8 cellular contexts compared by ENCODE assay signal in genomic region chr15:40754883-40755815, GRCh38. TPM values are rescaled to one million over a fixed set of nuclear protein-coding genes. Genes with fewer than 3 reads are reported as not detected.
DNase-seq lines count a peak whose midpoint lies in the region; ATAC-seq, FAIRE-seq and TF ChIP-seq lines count a peak whose summit lies in the region.

Gene RMDN3 (minus strand): TSS chr15:40755254. CDS start chr15:40754783, 471 bp downstream.

- peak within 1 kb of the TSS; percentile 91 for H3K27ac ChIP-seq in KMS-11

- DNase-seq in DMS53 (lab: John Stamatoyannopoulos, UW) (peak; percentile 95), RCC 7860 (ENCODE audit: low spot score) (peak; percentile 81), myocyte (ENCODE audit: low read depth) (peak; percentile 92)
- DNase-seq in activated T-cell treated with anti-CD3 and anti-CD28 coated beads, Interleukin-2, amount 50 U/mL, for 48 hours, result peak; percentile 97 to 98
- peak; percentile 84 to 86 for DNase-seq in stimulated activated CD8-positive, alpha-beta memory T cell treated with anti-CD3 and anti-CD28 coated beads, Interleukin-7, amount 100 ng/mL, for 48 hours (ENCODE audit: extremely low read depth in 1 of 2, low read depth in 1 of 2)

- peaks cover 26% of the 10 kb centered on the region for H3K4me1 ChIP-seq in KMS-11 (ENCODE audit: low read depth, poor library complexity, severe bottlenecking)

- H3K4me3 ChIP-seq in KMS-11 (IDR thresholded peaks at IDR 0.05; ENCODE audit: insufficient read depth, low read depth, low read length), result no peak within 1 kb of the TSS

- peak within 1 kb of the TSS; percentile 80 for H2AFZ ChIP-seq in KMS-11 (ENCODE audit: low read depth)

- H3K36me3 ChIP-seq in KMS-11 (ENCODE audit: insufficient read depth), result no peaks in the 10 kb centered on the region

- peak; percentile 75 for ATAC-seq in GM21723 (IDR thresholded peaks at IDR 0.05; ENCODE audit: unreplicated experiment)
- ATAC-seq in esophagus mucosa, result peak; percentile 98

- H3K79me2 ChIP-seq in KMS-11 (ENCODE audit: insufficient read depth, low read depth), result peaks cover 33% of the 10 kb centered on the region

- H3K9ac ChIP-seq in KMS-11, result peak within 1 kb of the TSS; percentile 97

- no peaks in the 10 kb centered on the region for H4K20me1 ChIP-seq in KMS-11 (ENCODE audit: insufficient read depth)

- no peaks in the 10 kb centered on the region for H3K27me3 ChIP-seq in KMS-11 (ENCODE audit: insufficient read depth, low read depth)

- FAIRE-seq in RCC 7860 (lab: Jason Lieb, UNC), result no peak

- TF ChIP-seq CTCF in KMS-11 (conservative IDR thresholded peaks at IDR 0.05; ENCODE audit: low read depth, low read length), result no peak

- peak within 1 kb of the TSS; percentile 91 for H3K4me2 ChIP-seq in KMS-11

RNA-seq across cellular contexts. Expression of gene RMDN3, which starts in this region (rescaled TPM):
- total RNA-seq in esophagus mucosa (21.2 TPM), myocyte (22.2 and 25.5 TPM in 2 replicates)
- 35.8 TPM for polyA plus RNA-seq in myocyte (2012)
